Comparison of ENCODE assay signal across 1 cellular context in genomic region chr2:225367482-225367881, GRCh38.
TF ChIP-seq lines count a peak whose summit lies in the region.

No MANE protein-coding gene starts in this region.

TF ChIP-seq in HCT116, 20 proteins besides CTCF, POLR2A, EP300 and RAD21 (continued from another document):
- peak; percentile 38 for TF ChIP-seq TCF7L2 (IDR thresholded peaks at IDR 0.05; ENCODE audit: borderline replicate concordance, extremely low read depth, insufficient read depth, insufficient read length)
- no peak for TF ChIP-seq ZNF274 (IDR thresholded peaks at IDR 0.05; ENCODE audit: low read depth, low read length)
- no peak for TF ChIP-seq ATF3 (IDR thresholded peaks at IDR 0.05)
